In the genomic region with DNA sequence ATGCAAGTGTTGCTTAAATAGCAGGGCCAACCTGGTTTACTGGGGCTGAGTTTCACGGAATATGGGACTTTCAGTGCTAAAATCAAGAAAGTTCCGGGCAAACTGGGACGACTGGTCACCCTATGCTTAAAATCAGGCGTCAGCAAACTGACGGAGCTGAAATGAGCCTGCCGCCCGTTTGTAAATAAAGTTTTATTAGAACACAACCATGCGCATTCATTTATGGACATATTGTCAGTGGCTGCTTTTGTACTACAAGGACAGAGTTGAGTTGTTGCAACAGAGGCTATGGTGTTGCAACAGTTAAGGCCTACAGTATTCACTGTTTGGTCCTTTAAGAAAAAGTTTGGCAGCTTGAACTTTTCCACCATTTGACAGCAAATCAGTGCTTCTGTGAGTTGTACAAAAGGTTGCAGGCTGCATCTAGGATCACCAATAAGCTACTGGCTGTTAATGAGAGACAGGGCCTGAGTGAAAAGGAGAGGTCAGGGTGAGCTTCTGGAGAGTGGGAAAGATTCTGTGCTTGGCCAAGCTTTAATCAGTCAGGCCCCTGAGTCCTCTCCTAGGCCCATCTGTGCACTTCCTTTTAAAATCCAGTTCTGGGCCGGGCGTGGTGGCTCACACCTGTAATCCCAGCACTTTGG, we compare ENCODE assay signal across 13 cellular contexts. TPM values are rescaled to one million over a fixed set of nuclear protein-coding genes. Genes with fewer than 3 reads are reported as not detected.
DNase-seq lines count a peak whose midpoint lies in the region; ATAC-seq and TF ChIP-seq lines count a peak whose summit lies in the region.
"Had no signal": no experiment of that assay in that cellular context is flagged by ENCODE, and none has a peak within 500 bp of the region (broad histone marks: within the 10 kb centered on the region; RNA-seq: fewer than 3 reads in every experiment).

No MANE protein-coding gene starts in this region.

- ATAC-seq in HG03565 (IDR thresholded peaks at IDR 0.05; ENCODE audit: unreplicated experiment) = no peak

- H3K9me3 Mint-ChIP-seq in activated CD4-positive, alpha-beta memory T cell treated with anti-CD3 and anti-CD28 coated beads, Interleukin-2, amount 10 ng/mL, durations not matched to agents 7 days and 5 days = peaks cover 16% of the 10 kb centered on the region
- H3K9me3 Mint-ChIP-seq in immature natural killer cell = peaks cover 0 to 3% (median 0%) of the 10 kb centered on the region in 6 donors

- peak overlapping the region; percentile 47 for H3K27ac ChIP-seq in AG04450 (ENCODE audit: low read depth, low read length)
- H3K27ac ChIP-seq: right atrium auricular region had no signal

- CTCF ChIA-PET in AG04450 (lab: Charles Lee) = interaction anchor here (0.7 to 11.2 kb wide), 6 partner anchors 9 to 330 kb away, joined by 3 to 508 read pairs (median 26); partner anchors contain the start of genes ISCU and SART3
- CTCF ChIA-PET in activated CD4-positive, alpha-beta memory T cell treated with anti-CD3 and anti-CD28 coated beads, Interleukin-2, amount 10 ng/mL, durations not matched to agents 7 days and 5 days (lab: Charles Lee) = interaction anchor here (0.9 to 8.6 kb wide), 3 partner anchors 12 to 108 kb away, joined by 3 to 215 read pairs (median 51); partner anchors contain the start of genes ISCU, SART3 and SELPLG

- POLR2A ChIA-PET in AG04450 (lab: Yijun Ruan, JAX) = interaction anchor here (0.6 to 1.6 kb wide), 3 partner anchors 27 to 172 kb away, joined by 3 to 5 read pairs (median 5); partner anchors contain the start of gene ISCU
- POLR2A ChIA-PET in activated CD4-positive, alpha-beta memory T cell treated with anti-CD3 and anti-CD28 coated beads, Interleukin-2, amount 10 ng/mL, durations not matched to agents 7 days and 5 days (lab: Charles Lee) = interaction anchor here (1.5 to 10.8 kb wide), 3 partner anchors 11 to 58 kb away, joined by 5 to 213 read pairs (median 41); partner anchors contain the start of genes ISCU and SELPLG

- H3K4me3 ChIP-seq in AG04450 (ENCODE audit: low read depth, low read length) = no peak overlapping the region
- H3K4me3 ChIP-seq: right atrium auricular region had no signal

- H3K9me3 ChIP-seq in AG04450 (ENCODE audit: control insufficient read depth, insufficient read depth, low read length) = peaks cover 7% of the 10 kb centered on the region
- H3K9me3 ChIP-seq: right atrium auricular region had no signal

- DNase-seq in AG04450 (ENCODE audit: low read depth, low spot score) (no peak), EH (ENCODE audit: low read depth) (peak; percentile 47), immature natural killer cell (no peak), SW 1271 (lab: John Stamatoyannopoulos, UW) (no peak), GDM1 (lab: John Stamatoyannopoulos, UW) (no peak)
- no peak for DNase-seq in activated CD4-positive, alpha-beta memory T cell treated with anti-CD3 and anti-CD28 coated beads, Interleukin-2, amount 10 ng/mL, durations not matched to agents 7 days and 5 days
- DNase-seq in activated CD4-positive, alpha-beta T cell treated with anti-CD3 and anti-CD28 coated beads, Interleukin-2, amount 50 U/mL, for 48 hours = no peak
- DNase-seq: activated CD4-positive, alpha-beta T cell treated with anti-CD3 and anti-CD28 coated beads, Interleukin-2, amount 10 ng/mL, durations not matched to agents 7 days and 5 days; C1 segment of cervical spinal cord; cerebellar nuclear complex had no signal

- H3K27me3 Mint-ChIP-seq in activated CD4-positive, alpha-beta memory T cell treated with anti-CD3 and anti-CD28 coated beads, Interleukin-2, amount 10 ng/mL, durations not matched to agents 7 days and 5 days = no peaks in the 10 kb centered on the region
- peaks cover 4 to 10% (median 5%) of the 10 kb centered on the region in 3 donors for H3K27me3 Mint-ChIP-seq in immature natural killer cell (ENCODE audit: low read depth in 3 of 3)
- H3K27me3 Mint-ChIP-seq: activated CD4-positive, alpha-beta T cell treated with anti-CD3 and anti-CD28 coated beads, Interleukin-2, amount 10 ng/mL, durations not matched to agents 7 days and 5 days had no signal

- peaks cover 88% of the 10 kb centered on the region for H3K4me1 Mint-ChIP-seq in activated CD4-positive, alpha-beta memory T cell treated with anti-CD3 and anti-CD28 coated beads, Interleukin-2, amount 10 ng/mL, durations not matched to agents 7 days and 5 days
- peaks cover 87 to 97% of the 10 kb centered on the region in 2 donors for H3K4me1 Mint-ChIP-seq in immature natural killer cell

- H3K4me3 Mint-ChIP-seq in activated CD4-positive, alpha-beta memory T cell treated with anti-CD3 and anti-CD28 coated beads, Interleukin-2, amount 10 ng/mL, durations not matched to agents 7 days and 5 days = no peak overlapping the region
- H3K4me3 Mint-ChIP-seq in immature natural killer cell = no peak overlapping the region
- H3K4me3 Mint-ChIP-seq: activated CD4-positive, alpha-beta T cell treated with anti-CD3 and anti-CD28 coated beads, Interleukin-2, amount 10 ng/mL, durations not matched to agents 7 days and 5 days had no signal

- peak overlapping the region; percentile 44 for H3K27ac Mint-ChIP-seq in activated CD4-positive, alpha-beta memory T cell treated with anti-CD3 and anti-CD28 coated beads, Interleukin-2, amount 10 ng/mL, durations not matched to agents 7 days and 5 days
- H3K27ac Mint-ChIP-seq in immature natural killer cell = peak overlapping the region; percentile 88 to 97 (median 95)

- H3K36me3 Mint-ChIP-seq in activated CD4-positive, alpha-beta memory T cell treated with anti-CD3 and anti-CD28 coated beads, Interleukin-2, amount 10 ng/mL, durations not matched to agents 7 days and 5 days (ENCODE audit: low read depth) = peaks cover 92% of the 10 kb centered on the region
- peaks cover 29 to 63% (median 32%) of the 10 kb centered on the region in 3 donors for H3K36me3 Mint-ChIP-seq in immature natural killer cell

- no peak for TF ChIP-seq CTCF in AG04450 (IDR thresholded peaks at IDR 0.05; ENCODE audit: low read depth, low read length)

- H3K27me3 ChIP-seq in AG04450 (ENCODE audit: control insufficient read depth, insufficient read depth, low read length) = no peaks in the 10 kb centered on the region
- H3K27me3 ChIP-seq: right atrium auricular region had no signal

RNA-seq across cellular contexts. Expression of gene SELPLG, which starts 13.3 kb away (rescaled TPM):
- 6.1 and 9.8 TPM in 2 replicates for polyA plus RNA-seq in AG04450 (2011; rRNA removed)
- 5.1 and 5.7 TPM in 2 replicates for polyA minus RNA-seq in AG04450 (2011; rRNA and poly(A)+ RNA removed)
- 100 to 1,000 TPM; 289 to 301 TPM for total RNA-seq in activated CD4-positive, alpha-beta memory T cell treated with anti-CD3 and anti-CD28 coated beads, Interleukin-2, amount 10 ng/mL, durations not matched to agents 7 days and 5 days
- polyA plus RNA-seq in immature natural killer cell = 100 to 1,000 TPM; 429 to 815 (median 508) TPM

RNA-seq across cellular contexts. Expression of gene TMEM119, which starts 22.5 kb away (rescaled TPM):
- polyA plus RNA-seq in AG04450 (2011; rRNA removed) (60.3 and 67.0 TPM in 2 replicates), immature natural killer cell (under 1 TPM in 1 of 3 donors, not detected in 2; 0.47 TPM)
- 50.7 and 57.9 TPM in 2 replicates for polyA minus RNA-seq in AG04450 (2011; rRNA and poly(A)+ RNA removed)
- 1 to 10 TPM in 1 of 2 experiments, under 1 TPM in 1; 0.80 to 1.0 TPM for total RNA-seq in activated CD4-positive, alpha-beta memory T cell treated with anti-CD3 and anti-CD28 coated beads, Interleukin-2, amount 10 ng/mL, durations not matched to agents 7 days and 5 days
- polyA plus RNA-seq: keratinocyte had no signal

RNA-seq across cellular contexts. Expression of gene ISCU, which starts 58.0 kb away (rescaled TPM):
- polyA plus RNA-seq in AG04450 (2011; rRNA removed) (164 and 184 TPM in 2 replicates), immature natural killer cell (100 to 1,000 TPM; 159 to 211 (median 178) TPM)
- polyA minus RNA-seq in AG04450 (2011; rRNA and poly(A)+ RNA removed) = 61.7 and 84.1 TPM in 2 replicates
- 10 to 100 TPM; 69.9 to 74.1 TPM for total RNA-seq in activated CD4-positive, alpha-beta memory T cell treated with anti-CD3 and anti-CD28 coated beads, Interleukin-2, amount 10 ng/mL, durations not matched to agents 7 days and 5 days

RNA-seq across cellular contexts. Expression of gene SART3, which starts 59.4 kb away (rescaled TPM):
- polyA plus RNA-seq in AG04450 (2011; rRNA removed) (23.9 and 28.5 TPM in 2 replicates), immature natural killer cell (10 to 100 TPM; 21.5 to 51.1 (median 30.5) TPM)
- 38.6 and 43.4 TPM in 2 replicates for polyA minus RNA-seq in AG04450 (2011; rRNA and poly(A)+ RNA removed)
- 10 to 100 TPM; 68.9 to 70.3 TPM for total RNA-seq in activated CD4-positive, alpha-beta memory T cell treated with anti-CD3 and anti-CD28 coated beads, Interleukin-2, amount 10 ng/mL, durations not matched to agents 7 days and 5 days

Comparison
In these comparisons a context has a peak if more than half of its experiments do, and no peak if none do; other contexts are left out.
1. RNA of gene SELPLG, which starts 13.3 kb away (polyA plus RNA-seq): 429 to 815 TPM in immature natural killer cell; 6.1 to 9.8 TPM in AG04450; every median in the first group is over 10 times any median in the second.
2. RNA of gene TMEM119, which starts 22.5 kb away (polyA plus RNA-seq): 60.3 to 67.0 TPM in AG04450; 0.47 TPM in immature natural killer cell; every median in the first group is over 10 times any median in the second.